10 cellular contexts compared by ENCODE assay signal in the genomic region with DNA sequence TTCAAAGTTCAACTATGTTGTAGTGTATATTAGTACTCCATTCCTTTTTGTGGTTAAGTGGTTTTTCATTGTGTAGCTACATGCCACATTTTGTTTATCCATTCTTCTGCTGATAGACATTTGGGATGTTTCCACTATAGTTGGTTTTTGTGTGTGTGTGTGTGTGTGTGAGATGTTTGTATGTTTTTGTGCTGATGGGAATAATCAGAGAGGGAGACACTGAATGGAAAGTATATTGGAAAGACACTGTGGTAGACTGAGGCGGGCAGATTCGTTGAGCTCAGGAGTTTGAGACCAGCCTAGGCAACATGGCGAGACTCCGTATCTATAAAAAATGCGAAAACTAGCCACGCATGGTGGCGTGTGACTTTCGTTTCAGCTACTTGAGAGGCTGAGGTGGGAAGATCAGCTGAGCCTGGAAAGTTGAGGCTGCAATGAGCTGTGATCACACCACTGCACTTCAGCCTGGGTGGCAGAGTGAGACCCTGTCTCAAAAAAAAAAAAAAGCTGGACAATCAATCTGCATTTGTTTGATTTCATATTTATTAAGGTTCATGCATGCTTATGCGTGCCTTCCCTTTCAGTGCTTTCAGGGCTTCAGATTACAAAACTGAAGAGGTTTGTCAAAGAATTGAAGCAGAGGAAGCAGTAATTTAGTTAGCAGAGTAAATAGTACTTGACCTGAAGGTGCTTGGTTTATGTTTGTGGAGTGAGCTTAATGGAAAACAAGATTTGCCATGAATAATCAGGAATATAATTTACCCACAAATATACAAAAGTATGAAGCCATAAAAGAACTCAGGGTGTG. TPM values are rescaled to one million over a fixed set of nuclear protein-coding genes. Genes with fewer than 3 reads are reported as not detected.
DNase-seq lines count a peak whose midpoint lies in the region; ATAC-seq and TF ChIP-seq lines count a peak whose summit lies in the region.
"Had no signal": no experiment of that assay in that cellular context is flagged by ENCODE, and none has a peak within 500 bp of the region (broad histone marks: within the 10 kb centered on the region; RNA-seq: fewer than 3 reads in every experiment).

No MANE protein-coding gene starts in this region.

- intact Hi-C loops in CD4-positive, alpha-beta memory T cell (cut with micrococcal nuclease): loop anchor here (1.0 kb wide), 1 partner anchor 13 kb away; a partner anchor contains a TSS
- intact Hi-C loops in lower lobe of right lung (cut with DNase I): no loop called here

- no peaks in the 10 kb centered on the region for H3K9me3 Mint-ChIP-seq in CD4-positive, alpha-beta memory T cell
- H3K9me3 Mint-ChIP-seq in T-cell: no peaks in the 10 kb centered on the region
- no peaks in the 10 kb centered on the region for H3K9me3 Mint-ChIP-seq in WTC11

- CTCF ChIA-PET in CD4-positive, alpha-beta memory T cell (lab: Charles Lee; ENCODE audit: partially characterized antibody): interaction anchor here (0.7 to 5.8 kb wide), 5 partner anchors 11 to 181 kb away, joined by 3 to 50 read pairs (median 3); a partner anchor contains a TSS
- CTCF ChIA-PET in T-cell (lab: Charles Lee): interaction anchor here in 1 of 2 donors (0.6 to 1.8 kb wide), 9 partner anchors 10 to 1161 kb away, joined by 3 to 6 read pairs (median 4); a partner anchor contains a TSS
- CTCF ChIA-PET in WTC11 (lab: Charles Lee): no interaction called here

- H3K27ac Mint-ChIP-seq in CD4-positive, alpha-beta memory T cell: peak overlapping the region; percentile 87 to 93 (median 90)
- H3K27ac Mint-ChIP-seq in T-cell: peak overlapping the region; percentile 71 to 92
- no peak overlapping the region for H3K27ac Mint-ChIP-seq in WTC11

- no peaks in the 10 kb centered on the region for H3K9me3 ChIP-seq in CD4-positive, alpha-beta memory T cell (ENCODE audit: control insufficient read depth in 1 of 2, low read length in 2 of 2)
- H3K9me3 ChIP-seq in lower lobe of right lung: no peaks in the 10 kb centered on the region
- H3K9me3 ChIP-seq: BLaER1 treated with 17β-estradiol and CSF1 and Interleukin-3, amounts not matched to agents 10 nM and 100 nM had no signal

- H3K27me3 ChIP-seq in CD4-positive, alpha-beta memory T cell (ENCODE audit: insufficient read depth, low read length): no peaks in the 10 kb centered on the region
- H3K27me3 ChIP-seq in lower lobe of right lung (ENCODE audit: low read depth): no peaks in the 10 kb centered on the region
- H3K27me3 ChIP-seq: BLaER1 treated with 17β-estradiol and CSF1 and Interleukin-3, amounts not matched to agents 10 nM and 100 nM had no signal

- ATAC-seq in HG02798 (IDR thresholded peaks at IDR 0.05; ENCODE audit: poor library complexity, unreplicated experiment) (peak; percentile 39), T-cell (replicated peaks in 1 of 4) (peak in 2 of 4 experiments; percentile 24 to 27), lower lobe of right lung (peak; percentile 54 to 69), GM18858 (IDR thresholded peaks at IDR 0.05; ENCODE audit: unreplicated experiment) (no peak), WTC11 (no peak)

- peaks cover 52% of the 10 kb centered on the region for H3K36me3 ChIP-seq in CD4-positive, alpha-beta memory T cell (ENCODE audit: insufficient read depth, low read length)
- H3K36me3 ChIP-seq in lower lobe of right lung: peaks cover 81% of the 10 kb centered on the region

- H3K4me3 ChIP-seq in CD4-positive, alpha-beta memory T cell (ENCODE audit: low read length in 2 of 2): peak overlapping the region in 1 of 2 donors; percentile 42
- H3K4me3 ChIP-seq in lower lobe of right lung: no peak overlapping the region
- H3K4me3 ChIP-seq: BLaER1 treated with 17β-estradiol and CSF1 and Interleukin-3, amounts not matched to agents 10 nM and 100 nM; smooth muscle cell had no signal

- peak overlapping the region; percentile 21 to 79 (median 61) for H3K4me3 Mint-ChIP-seq in CD4-positive, alpha-beta memory T cell
- H3K4me3 Mint-ChIP-seq in T-cell: peak overlapping the region; percentile 8 to 42 (median 32)
- no peak overlapping the region for H3K4me3 Mint-ChIP-seq in WTC11

- peaks cover 31 to 64% (median 51%) of the 10 kb centered on the region in 4 donors for H3K4me1 Mint-ChIP-seq in CD4-positive, alpha-beta memory T cell
- H3K4me1 Mint-ChIP-seq in T-cell (peaks cover 47 to 67% (median 54%) of the 10 kb centered on the region in 3 donors), WTC11 (no peaks in the 10 kb centered on the region)

- POLR2A ChIA-PET in CD4-positive, alpha-beta memory T cell (lab: Charles Lee; ENCODE audit: partially characterized antibody): interaction anchor here (0.6 to 6.4 kb wide), 11 partner anchors 8 to 29 kb away, joined by 3 to 73 read pairs (median 5); a partner anchor contains a TSS
- POLR2A ChIA-PET in T-cell (lab: Charles Lee): interaction anchor here (0.6 to 1.9 kb wide), 8 partner anchors 10 to 663 kb away, joined by 3 to 15 read pairs (median 4); a partner anchor contains a TSS
- POLR2A ChIA-PET in WTC11 (lab: Charles Lee): no interaction called here

- peaks cover 62% of the 10 kb centered on the region for H3K4me1 ChIP-seq in CD4-positive, alpha-beta memory T cell (ENCODE audit: insufficient read depth, low read length)
- H3K4me1 ChIP-seq in lower lobe of right lung: peaks cover 17% of the 10 kb centered on the region

- H3K27ac ChIP-seq in CD4-positive, alpha-beta memory T cell (ENCODE audit: low read depth, low read length): peak overlapping the region; percentile 48
- peak overlapping the region; percentile 77 for H3K27ac ChIP-seq in lower lobe of right lung
- H3K27ac ChIP-seq: BLaER1 treated with 17β-estradiol and CSF1 and Interleukin-3, amounts not matched to agents 10 nM and 100 nM had no signal

- no peak for TF ChIP-seq CTCF in lower lobe of right lung (IDR thresholded peaks at IDR 0.05)
- TF ChIP-seq CTCF in WTC11 (IDR thresholded peaks at IDR 0.05): no peak

- peak in 1 of 5 donors; percentile 53 for DNase-seq in CD4-positive, alpha-beta memory T cell
- DNase-seq in T-cell: peak in 8 of 34 experiments; percentile 13 to 45 (median 28)
- no peak for DNase-seq in lower lobe of right lung
- DNase-seq in midbrain (lab: John Stamatoyannopoulos, UW): no peak
- DNase-seq in glomerular visceral epithelial cell (ENCODE audit: extremely low spot score): no peak
- DNase-seq in WTC11 (ENCODE audit: low spot score): no peak

- H3K27me3 Mint-ChIP-seq in CD4-positive, alpha-beta memory T cell: no peaks in the 10 kb centered on the region
- H3K27me3 Mint-ChIP-seq in T-cell (no peaks in the 10 kb centered on the region), WTC11 (ENCODE audit: low read depth) (no peaks in the 10 kb centered on the region)

- peaks cover 50 to 71% of the 10 kb centered on the region in 2 donors for H3K36me3 Mint-ChIP-seq in CD4-positive, alpha-beta memory T cell
- H3K36me3 Mint-ChIP-seq in T-cell: peaks cover 58% of the 10 kb centered on the region
- peaks cover 28% of the 10 kb centered on the region for H3K36me3 Mint-ChIP-seq in WTC11

TF ChIP-seq in WTC11, 78 proteins besides CTCF, POLR2A, EP300 and RAD21 (continues in another document):
- TF ChIP-seq ZNF416 (CRISPR knock-in tag; IDR thresholded peaks at IDR 0.05) (no peak), ETV6 (CRISPR knock-in tag; IDR thresholded peaks at IDR 0.05) (no peak)
- TF ChIP-seq, protein P1, sequence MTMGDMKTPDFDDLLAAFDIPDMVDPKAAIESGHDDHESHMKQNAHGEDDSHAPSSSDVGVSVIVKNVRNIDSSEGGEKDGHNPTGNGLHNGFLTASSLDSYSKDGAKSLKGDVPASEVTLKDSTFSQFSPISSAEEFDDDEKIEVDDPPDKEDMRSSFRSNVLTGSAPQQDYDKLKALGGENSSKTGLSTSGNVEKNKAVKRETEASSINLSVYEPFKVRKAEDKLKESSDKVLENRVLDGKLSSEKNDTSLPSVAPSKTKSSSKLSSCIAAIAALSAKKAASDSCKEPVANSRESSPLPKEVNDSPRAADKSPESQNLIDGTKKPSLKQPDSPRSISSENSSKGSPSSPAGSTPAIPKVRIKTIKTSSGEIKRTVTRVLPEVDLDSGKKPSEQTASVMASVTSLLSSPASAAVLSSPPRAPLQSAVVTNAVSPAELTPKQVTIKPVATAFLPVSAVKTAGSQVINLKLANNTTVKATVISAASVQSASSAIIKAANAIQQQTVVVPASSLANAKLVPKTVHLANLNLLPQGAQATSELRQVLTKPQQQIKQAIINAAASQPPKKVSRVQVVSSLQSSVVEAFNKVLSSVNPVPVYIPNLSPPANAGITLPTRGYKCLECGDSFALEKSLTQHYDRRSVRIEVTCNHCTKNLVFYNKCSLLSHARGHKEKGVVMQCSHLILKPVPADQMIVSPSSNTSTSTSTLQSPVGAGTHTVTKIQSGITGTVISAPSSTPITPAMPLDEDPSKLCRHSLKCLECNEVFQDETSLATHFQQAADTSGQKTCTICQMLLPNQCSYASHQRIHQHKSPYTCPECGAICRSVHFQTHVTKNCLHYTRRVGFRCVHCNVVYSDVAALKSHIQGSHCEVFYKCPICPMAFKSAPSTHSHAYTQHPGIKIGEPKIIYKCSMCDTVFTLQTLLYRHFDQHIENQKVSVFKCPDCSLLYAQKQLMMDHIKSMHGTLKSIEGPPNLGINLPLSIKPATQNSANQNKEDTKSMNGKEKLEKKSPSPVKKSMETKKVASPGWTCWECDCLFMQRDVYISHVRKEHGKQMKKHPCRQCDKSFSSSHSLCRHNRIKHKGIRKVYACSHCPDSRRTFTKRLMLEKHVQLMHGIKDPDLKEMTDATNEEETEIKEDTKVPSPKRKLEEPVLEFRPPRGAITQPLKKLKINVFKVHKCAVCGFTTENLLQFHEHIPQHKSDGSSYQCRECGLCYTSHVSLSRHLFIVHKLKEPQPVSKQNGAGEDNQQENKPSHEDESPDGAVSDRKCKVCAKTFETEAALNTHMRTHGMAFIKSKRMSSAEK (CRISPR knock-in tag; IDR thresholded peaks at IDR 0.05; ENCODE audit: borderline replicate concordance): no peak

RNA-seq across cellular contexts. Expression of a gene that starts 14.7 kb away (rescaled TPM):
- 100 to 1,000 TPM; 126 to 127 TPM for total RNA-seq in CD4-positive, alpha-beta memory T cell
- polyA plus RNA-seq in CD4-positive, alpha-beta memory T cell: 10 to 100 TPM; 32.5 to 68.6 TPM
- total RNA-seq in T-cell (100 to 1,000 TPM in 1 of 5 donors, 10 to 100 TPM in 4; 77.7 to 107 (median 92.2) TPM), lower lobe of right lung (71.4 TPM), WTC11 (2021) (64.2 to 74.2 TPM (median 64.5 TPM) in 3 replicates)

RNA-seq across cellular contexts. Expression of a gene that starts 22.9 kb away (rescaled TPM):
- total RNA-seq in CD4-positive, alpha-beta memory T cell: 10 to 100 TPM; 21.8 to 24.0 TPM
- polyA plus RNA-seq in CD4-positive, alpha-beta memory T cell: 10 to 100 TPM; 33.1 to 56.0 TPM
- total RNA-seq in T-cell: 10 to 100 TPM in 3 of 5 donors, 1 to 10 TPM in 2; 6.3 to 17.5 (median 14.2) TPM
- 21.1 TPM for total RNA-seq in lower lobe of right lung
- 45.9 to 47.9 TPM (median 45.9 TPM) in 3 replicates for total RNA-seq in WTC11 (2021)

RNA-seq across cellular contexts. Expression of a gene that starts 26.5 kb away (rescaled TPM):
- total RNA-seq in CD4-positive, alpha-beta memory T cell: 100 to 1,000 TPM in 1 of 2 experiments, 10 to 100 TPM in 1; 93.3 to 100 TPM
- polyA plus RNA-seq in CD4-positive, alpha-beta memory T cell: 10 to 100 TPM in 1 of 2 donors, 1 to 10 TPM in 1; 4.5 to 24.6 TPM
- total RNA-seq in T-cell: 100 to 1,000 TPM in 2 of 5 donors, 10 to 100 TPM in 3; 69.0 to 106 (median 90.8) TPM
- total RNA-seq in lower lobe of right lung: 125 TPM
- total RNA-seq in WTC11 (2021): 50.5 to 59.1 TPM (median 53.2 TPM) in 3 replicates

RNA-seq across cellular contexts. Expression of a gene that starts 52.5 kb away (rescaled TPM):
- total RNA-seq in CD4-positive, alpha-beta memory T cell: 10 to 100 TPM; 84.8 to 87.7 TPM
- polyA plus RNA-seq in CD4-positive, alpha-beta memory T cell: 10 to 100 TPM; 14.4 to 33.7 TPM
- total RNA-seq in T-cell (100 to 1,000 TPM in 4 of 5 donors, 10 to 100 TPM in 1; 96.1 to 119 (median 110) TPM), lower lobe of right lung (32.3 TPM), WTC11 (2021) (26.3 to 32.3 TPM (median 31.1 TPM) in 3 replicates)

Comparison
In these comparisons a context has a peak if more than half of its experiments do, and no peak if none do; other contexts are left out.
1. ATAC-seq: peak in HG02798 (single experiment) and lower lobe of right lung (2 of 2); none in GM18858 (single experiment) and WTC11 (single experiment).